ENCODE assay signal across 30 cellular contexts in the genomic region with DNA sequence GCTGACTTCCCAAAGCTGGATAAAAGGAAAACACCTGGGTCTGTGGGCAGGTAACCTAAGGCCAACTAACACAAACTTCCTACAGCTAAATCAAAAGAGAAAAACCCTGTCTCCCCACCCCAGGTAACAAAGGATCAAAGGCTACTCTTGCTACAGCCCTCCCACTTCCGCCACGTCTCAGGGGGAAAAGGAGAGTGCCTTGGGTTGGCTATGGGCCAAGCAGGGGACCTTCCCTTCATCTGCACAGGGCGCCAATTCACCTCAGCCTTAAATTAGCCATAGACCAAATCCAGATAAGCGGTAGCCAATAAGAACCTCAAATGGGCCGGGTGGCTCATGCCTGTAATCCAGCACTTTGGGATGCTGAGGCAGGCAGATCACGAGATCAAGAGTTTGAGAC.
"Had no signal": no experiment of that assay in that cellular context is flagged by ENCODE, and none has a peak within 500 bp of the region (broad histone marks: within the 10 kb centered on the region; RNA-seq: fewer than 3 reads in every experiment).

No MANE protein-coding gene starts in this region.

- H3K36me3 ChIP-seq: gastrocnemius medialis, neural progenitor cell, right lobe of liver, suprapubic skin, transverse colon, upper lobe of right lung, uterus had no signal

- FAIRE-seq: kidney had no signal

- H3K27ac ChIP-seq: epithelial cell of prostate, gastrocnemius medialis, neural progenitor cell, parathyroid adenoma, right lobe of liver, suprapubic skin, transverse colon, upper lobe of right lung, uterus had no signal

- ATAC-seq: esophagus mucosa; gastrocnemius medialis; left lobe of liver; mucosa of descending colon; right lobe of liver; stimulated activated naive CD8-positive, alpha-beta T cell treated with anti-CD3 and anti-CD28 coated beads, Interleukin-15, amount 100 ng/mL, for 72 hours; upper lobe of right lung had no signal

- H3K9me3 ChIP-seq: gastrocnemius medialis, mucosa of descending colon, right lobe of liver, suprapubic skin, transverse colon, upper lobe of right lung, uterus had no signal

- H3K27me3 Mint-ChIP-seq: progenitor cell of endocrine pancreas had no signal

- H3K27ac Mint-ChIP-seq: dendritic cell treated with granulocyte-macrophage colony-stimulating factor and Interleukin-4, amounts not matched to agents 40 ng/mL and 50 ng/mL, for 4 days; endodermal cell; mesothelial cell of epicardium; nephron; neural progenitor cell; progenitor cell of endocrine pancreas; stimulated activated naive CD8-positive, alpha-beta T cell treated with anti-CD3 and anti-CD28 coated beads, Interleukin-15, amount 100 ng/mL, for 72 hours had no signal

- H3K27me3 ChIP-seq: neural progenitor cell, right lobe of liver, uterus had no signal

- H2AFZ ChIP-seq: neural progenitor cell, parathyroid adenoma had no signal

- H3K4me1 Mint-ChIP-seq: mesothelial cell of epicardium; naive B cell; nephron; neural progenitor cell; stimulated activated naive CD8-positive, alpha-beta T cell treated with anti-CD3 and anti-CD28 coated beads, Interleukin-15, amount 100 ng/mL, for 72 hours had no signal

- H3K9ac ChIP-seq: neural progenitor cell, parathyroid adenoma had no signal

- H3K4me1 ChIP-seq: gastrocnemius medialis, neural progenitor cell, parathyroid adenoma, right lobe of liver, suprapubic skin, transverse colon, upper lobe of right lung, uterus had no signal

- H3K79me2 ChIP-seq: parathyroid adenoma had no signal

- H3K4me2 ChIP-seq: neural progenitor cell, smooth muscle cell had no signal

- H3K9me3 Mint-ChIP-seq: dendritic cell treated with granulocyte-macrophage colony-stimulating factor and Interleukin-4, amounts not matched to agents 40 ng/mL and 50 ng/mL, for 4 days; endodermal cell; naive B cell; nephron; neural progenitor cell; stimulated activated naive CD8-positive, alpha-beta T cell treated with anti-CD3 and anti-CD28 coated beads, Interleukin-15, amount 100 ng/mL, for 72 hours had no signal

- H3K4me3 ChIP-seq: gastrocnemius medialis, mucosa of descending colon, neural progenitor cell, right lobe of liver, smooth muscle cell, suprapubic skin, transverse colon, upper lobe of right lung, uterus had no signal

- H3K36me3 Mint-ChIP-seq: mesothelial cell of epicardium, naive B cell, neural progenitor cell had no signal

- H3K4me3 Mint-ChIP-seq: dendritic cell treated with granulocyte-macrophage colony-stimulating factor and Interleukin-4, amounts not matched to agents 40 ng/mL and 50 ng/mL, for 4 days; endodermal cell; mesothelial cell of epicardium; naive B cell; nephron; neural progenitor cell; stimulated activated naive CD8-positive, alpha-beta T cell treated with anti-CD3 and anti-CD28 coated beads, Interleukin-15, amount 100 ng/mL, for 72 hours had no signal

- DNase-seq: effector CD8-positive, alpha-beta T cell; endodermal cell; foreskin fibroblast; gastrocnemius medialis; head of caudate nucleus; kidney; mesenchymal stem cell; mucosa of descending colon; naive B cell; right lobe of liver; stimulated activated CD4-positive, alpha-beta T cell treated with anti-CD3 and anti-CD28 coated beads, Interleukin-12 subunit alpha, Interleukin-12 subunit beta, amount 100 ng/mL, for 4 hours; stimulated activated CD4-positive, alpha-beta T cell treated with anti-CD3 and anti-CD28 coated beads, Interleukin-1b, Interleukin-23, amount 100 ng/mL, for 48 hours; stimulated activated CD4-positive, alpha-beta T cell treated with anti-CD3 and anti-CD28 coated beads, Interleukin-4, amount 100 ng/mL, for 1 hour; stimulated activated CD8-positive, alpha-beta memory T cell treated with anti-CD3 and anti-CD28 coated beads, Interleukin-4, amount 100 ng/mL, for 48 hours; stimulated activated naive CD4-positive, alpha-beta T cell; stimulated activated naive CD8-positive, alpha-beta T cell treated with anti-CD3 and anti-CD28 coated beads, Interleukin-15, amount 100 ng/mL, for 72 hours; transverse colon; upper lobe of right lung; uterus had no signal
